Comparison of ENCODE assay signal across 18 cellular contexts in the genomic region with DNA sequence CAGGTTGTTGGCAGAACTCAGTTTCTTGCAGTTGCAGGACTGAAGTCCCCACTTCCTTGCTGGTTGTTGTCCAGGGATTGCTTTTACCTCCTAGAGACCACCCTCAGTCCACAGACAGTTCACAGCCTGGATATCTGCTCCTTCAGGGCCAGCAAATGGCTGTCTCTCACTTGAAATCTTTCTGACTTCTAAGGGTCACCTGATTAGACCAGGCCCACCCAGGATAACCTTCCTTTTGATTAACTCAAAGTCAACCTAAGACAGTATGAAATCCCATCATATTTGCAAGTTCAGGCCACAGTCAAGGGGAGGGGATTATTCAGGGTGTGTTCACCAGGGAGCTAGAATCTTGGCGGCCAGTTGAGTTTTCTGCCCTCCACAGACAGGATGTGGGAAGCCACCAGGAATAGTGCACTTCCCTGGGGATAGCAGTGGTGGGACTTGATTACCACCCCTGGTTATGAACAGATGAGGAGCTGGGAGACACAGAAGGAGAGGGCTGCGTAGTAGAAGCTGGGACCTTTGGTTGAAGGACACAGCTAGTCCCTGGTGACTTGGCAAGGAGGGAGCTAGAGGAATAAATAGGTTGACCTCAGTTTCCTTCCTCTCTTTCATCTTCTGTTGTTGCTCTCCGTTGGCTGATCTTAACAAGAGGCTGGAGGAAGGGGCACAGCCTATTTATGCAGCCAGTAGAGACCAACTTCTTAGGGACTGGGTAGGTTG. TPM values are rescaled to one million over a fixed set of nuclear protein-coding genes. Genes with fewer than 3 reads are reported as not detected.
A peak's percentile ranks its signal among the peaks of the same experiment; 100 is the strongest.
DNase-seq lines count a peak whose midpoint lies in the region; ATAC-seq, FAIRE-seq and TF ChIP-seq lines count a peak whose summit lies in the region.
"Had no signal": no experiment of that assay in that cellular context is flagged by ENCODE, and none has a peak within 500 bp of the region (broad histone marks: within the 10 kb centered on the region; RNA-seq: fewer than 3 reads in every experiment).

No MANE protein-coding gene starts in this region.

- no peaks in the 10 kb centered on the region for H3K36me3 ChIP-seq in CD8-positive, alpha-beta memory T cell (ENCODE audit: insufficient read depth, low read length)
- H3K36me3 ChIP-seq in K562 (ENCODE audit: control insufficient read depth, insufficient read depth, low read length): no peaks in the 10 kb centered on the region
- H3K36me3 ChIP-seq: lower lobe of right lung had no signal

- peaks cover 28% of the 10 kb centered on the region for H3K4me1 Mint-ChIP-seq in activated T-cell treated with anti-CD3 and anti-CD28 coated beads, Interleukin-2, amount 50 U/mL, for 72 hours (ENCODE audit: low read depth)
- peaks cover 62 to 94% (median 88%) of the 10 kb centered on the region in 3 donors for H3K4me1 Mint-ChIP-seq in CD8-positive, alpha-beta memory T cell
- peaks cover 69% of the 10 kb centered on the region for H3K4me1 Mint-ChIP-seq in stimulated activated effector memory CD8-positive, alpha-beta T cell treated with anti-CD3 and anti-CD28 coated beads, Interleukin-12 subunit alpha, Interleukin-12 subunit beta, amount 100 ng/mL, for 72 hours
- H3K4me1 Mint-ChIP-seq in stimulated activated memory B cell treated with anti-CD40 and anti-IgM and Interleukin-4, amounts not matched to agents 10 μg/mL and 1 μg/mL and 100 μg/mL, for 72 hours: peaks cover 36% of the 10 kb centered on the region

- TF ChIP-seq POLR2A in K562 (conservative IDR thresholded peaks at IDR 0.05): no peak

- peaks cover 3 to 10% of the 10 kb centered on the region in 2 donors for H3K36me3 Mint-ChIP-seq in activated T-cell treated with anti-CD3 and anti-CD28 coated beads, Interleukin-2, amount 50 U/mL, for 72 hours (ENCODE audit: insufficient read depth in 2 of 2)
- H3K36me3 Mint-ChIP-seq in CD8-positive, alpha-beta memory T cell: peaks cover 14 to 73% (median 15%) of the 10 kb centered on the region in 3 donors
- H3K36me3 Mint-ChIP-seq in stimulated activated effector memory CD8-positive, alpha-beta T cell treated with anti-CD3 and anti-CD28 coated beads, Interleukin-12 subunit alpha, Interleukin-12 subunit beta, amount 100 ng/mL, for 72 hours: peaks cover 21% of the 10 kb centered on the region
- peaks cover 48% of the 10 kb centered on the region for H3K36me3 Mint-ChIP-seq in stimulated activated memory B cell treated with anti-CD40 and anti-IgM and Interleukin-4, amounts not matched to agents 10 μg/mL and 1 μg/mL and 100 μg/mL, for 72 hours

- no peak for DNase-seq in activated T-cell treated with anti-CD3 and anti-CD28 coated beads, Interleukin-2, amount 50 U/mL, for 72 hours
- no peak for DNase-seq in activated T-cell treated with anti-CD3 and anti-CD28 coated beads for 4 hours
- DNase-seq in CD8-positive, alpha-beta memory T cell: no peak
- no peak for DNase-seq in K562 (ENCODE audit: extremely low read depth in 1 of 4, low spot score in 3 of 4)
- no peak for DNase-seq in stimulated activated effector memory CD8-positive, alpha-beta T cell treated with anti-CD3 and anti-CD28 coated beads, Interleukin-12 subunit alpha, Interleukin-12 subunit beta, amount 100 ng/mL, for 72 hours (ENCODE audit: low spot score in 2 of 2)
- DNase-seq in dedifferentiated amniotic fluid mesenchymal stem cell (ENCODE audit: extremely low spot score): no peak
- DNase-seq: ACHN; activated CD4-positive, alpha-beta T cell treated with anti-CD3 and anti-CD28 coated beads for 36 hours; KG1; lower lobe of right lung; NCI-H1436; NCI-H2107; PC-9; SHP77; sigmoid colon had no signal

- WGBS in K562 (ENCODE audit: insufficient coverage, low coverage, missing lambda C conversion rate): 36% methylated on average over 3 of the region's 3 CpGs

- CTCF ChIA-PET in CD8-positive, alpha-beta memory T cell (lab: Charles Lee): no interaction called here
- CTCF ChIA-PET in K562 (lab: Yijun Ruan, JAX; ENCODE audit: low intra/inter-chr PET ratio): no interaction called here

- no peak for TF ChIP-seq RAD21 in K562 (CRISPR knock-in tag; conservative IDR thresholded peaks at IDR 0.05 in 1 of 2, IDR thresholded peaks at IDR 0.05 in 1 of 2)

- no peak for TF ChIP-seq CTCF in K562 (IDR thresholded peaks at IDR 0.05 in 2 of 3, conservative IDR thresholded peaks at IDR 0.05 in 1 of 3; ENCODE audit: insufficient read depth in 2 of 3, low read depth in 1 of 3, low read length in 3 of 3)

- ATAC-seq in activated T-cell treated with anti-CD3 and anti-CD28 coated beads, Interleukin-2, amount 50 U/mL, for 72 hours (replicated peaks in 1 of 2): no peak
- no peak for ATAC-seq in K562
- no peak for ATAC-seq in stimulated activated effector memory CD8-positive, alpha-beta T cell treated with anti-CD3 and anti-CD28 coated beads, Interleukin-12 subunit alpha, Interleukin-12 subunit beta, amount 100 ng/mL, for 72 hours
- no peak for ATAC-seq in stimulated activated memory B cell treated with anti-CD40 and anti-IgM and Interleukin-4, amounts not matched to agents 10 μg/mL and 1 μg/mL and 100 μg/mL, for 72 hours
- ATAC-seq: activated CD4-positive, alpha-beta T cell treated with anti-CD3 and anti-CD28 coated beads for 36 hours; lower lobe of right lung had no signal

- intact Hi-C loops in K562 (cut with micrococcal nuclease): no loop called here

- no peaks in the 10 kb centered on the region for H3K9me1 ChIP-seq in K562 (ENCODE audit: control insufficient read depth, insufficient read depth, low read length)

- H3K27ac Mint-ChIP-seq in activated T-cell treated with anti-CD3 and anti-CD28 coated beads, Interleukin-2, amount 50 U/mL, for 72 hours: peak overlapping the region; percentile 20
- H3K27ac Mint-ChIP-seq in CD8-positive, alpha-beta memory T cell: peak overlapping the region; percentile 25 to 91 (median 67)
- H3K27ac Mint-ChIP-seq in stimulated activated effector memory CD8-positive, alpha-beta T cell treated with anti-CD3 and anti-CD28 coated beads, Interleukin-12 subunit alpha, Interleukin-12 subunit beta, amount 100 ng/mL, for 72 hours: peak overlapping the region; percentile 85
- no peak overlapping the region for H3K27ac Mint-ChIP-seq in stimulated activated memory B cell treated with anti-CD40 and anti-IgM and Interleukin-4, amounts not matched to agents 10 μg/mL and 1 μg/mL and 100 μg/mL, for 72 hours
- H3K27ac Mint-ChIP-seq: activated CD4-positive, alpha-beta T cell treated with anti-CD3 and anti-CD28 coated beads for 36 hours; progenitor cell of endocrine pancreas had no signal

- in situ Hi-C loops in K562 (cut with MboI): no loop called here

- H3K9me3 Mint-ChIP-seq in activated T-cell treated with anti-CD3 and anti-CD28 coated beads, Interleukin-2, amount 50 U/mL, for 72 hours: no peaks in the 10 kb centered on the region
- H3K9me3 Mint-ChIP-seq in CD8-positive, alpha-beta memory T cell: peaks cover 0 to 6% (median 0%) of the 10 kb centered on the region in 5 donors
- H3K9me3 Mint-ChIP-seq in stimulated activated effector memory CD8-positive, alpha-beta T cell treated with anti-CD3 and anti-CD28 coated beads, Interleukin-12 subunit alpha, Interleukin-12 subunit beta, amount 100 ng/mL, for 72 hours: no peaks in the 10 kb centered on the region
- H3K9me3 Mint-ChIP-seq in stimulated activated memory B cell treated with anti-CD40 and anti-IgM and Interleukin-4, amounts not matched to agents 10 μg/mL and 1 μg/mL and 100 μg/mL, for 72 hours: peaks cover 3% of the 10 kb centered on the region

- no peaks in the 10 kb centered on the region for H3K9me3 ChIP-seq in CD8-positive, alpha-beta memory T cell (ENCODE audit: low read length)
- H3K9me3 ChIP-seq in K562 (replicated peaks; ENCODE audit: control insufficient read depth, insufficient read depth, low read depth, low read length): no peaks in the 10 kb centered on the region
- H3K9me3 ChIP-seq: lower lobe of right lung, sigmoid colon had no signal

- BruUV-seq in K562 (replicated peaks; lab: Mats Ljungman, UMichigan): no TSS peak

- H3K79me2 ChIP-seq in K562 (ENCODE audit: control insufficient read depth, insufficient read depth, low read length): no peaks in the 10 kb centered on the region

- 0 out of 2 replicates have a peak, but pooled peaks cover 4% of the 10 kb centered on the region for H4K20me1 ChIP-seq in K562 (replicated peaks; ENCODE audit: control insufficient read depth, insufficient read depth, low read length)

- no peaks in the 10 kb centered on the region for H3K27me3 Mint-ChIP-seq in activated T-cell treated with anti-CD3 and anti-CD28 coated beads, Interleukin-2, amount 50 U/mL, for 72 hours (ENCODE audit: low read depth)
- H3K27me3 Mint-ChIP-seq in CD8-positive, alpha-beta memory T cell: no peaks in the 10 kb centered on the region
- H3K27me3 Mint-ChIP-seq in stimulated activated memory B cell treated with anti-CD40 and anti-IgM and Interleukin-4, amounts not matched to agents 10 μg/mL and 1 μg/mL and 100 μg/mL, for 72 hours: no peaks in the 10 kb centered on the region
- H3K27me3 Mint-ChIP-seq: activated CD4-positive, alpha-beta T cell treated with anti-CD3 and anti-CD28 coated beads for 36 hours; progenitor cell of endocrine pancreas had no signal

- no peaks in the 10 kb centered on the region for H3K27me3 ChIP-seq in CD8-positive, alpha-beta memory T cell (ENCODE audit: insufficient read depth, low read length, poor library complexity, severe bottlenecking)
- no peaks in the 10 kb centered on the region for H3K27me3 ChIP-seq in K562 (ENCODE audit: control insufficient read depth in 2 of 2, insufficient read depth in 2 of 2, low read length in 2 of 2)
- H3K27me3 ChIP-seq: sigmoid colon had no signal

- no peak overlapping the region for H3K4me2 ChIP-seq in K562 (ENCODE audit: insufficient read depth, low read length)
- H3K4me2 ChIP-seq: PC-9 had no signal

- H2AFZ ChIP-seq in K562 (ENCODE audit: low read depth, low read length): no peak overlapping the region
- H2AFZ ChIP-seq: PC-9 had no signal

- H3K9ac ChIP-seq in K562 (ENCODE audit: insufficient read depth in 1 of 2, low read depth in 2 of 2, low read length in 2 of 2): no peak overlapping the region

- H3K4me3 Mint-ChIP-seq in activated T-cell treated with anti-CD3 and anti-CD28 coated beads, Interleukin-2, amount 50 U/mL, for 72 hours: no peak overlapping the region
- peak overlapping the region; percentile 31 to 72 (median 69) for H3K4me3 Mint-ChIP-seq in CD8-positive, alpha-beta memory T cell
- H3K4me3 Mint-ChIP-seq in stimulated activated effector memory CD8-positive, alpha-beta T cell treated with anti-CD3 and anti-CD28 coated beads, Interleukin-12 subunit alpha, Interleukin-12 subunit beta, amount 100 ng/mL, for 72 hours: peak overlapping the region; percentile 23
- no peak overlapping the region for H3K4me3 Mint-ChIP-seq in stimulated activated memory B cell treated with anti-CD40 and anti-IgM and Interleukin-4, amounts not matched to agents 10 μg/mL and 1 μg/mL and 100 μg/mL, for 72 hours
- H3K4me3 Mint-ChIP-seq: activated CD4-positive, alpha-beta T cell treated with anti-CD3 and anti-CD28 coated beads for 36 hours had no signal

- POLR2A ChIA-PET in CD8-positive, alpha-beta memory T cell (lab: Charles Lee): no interaction called here
- POLR2A ChIA-PET in K562 (lab: Yijun Ruan, JAX): interaction anchor here (0.6 kb wide), 1 partner anchor 691 kb away, joined by 3 read pairs; no protein-coding TSS in a partner anchor

- H3K4me1 ChIP-seq in CD8-positive, alpha-beta memory T cell (ENCODE audit: insufficient read depth, low read length): peaks cover 28% of the 10 kb centered on the region
- peaks cover 0 to 3% of the 10 kb centered on the region in 2 experiments; a peak in 1 of 5 replicates for H3K4me1 ChIP-seq in K562 (replicated peaks in 1 of 2; ENCODE audit: control insufficient read depth in 2 of 2, insufficient read depth in 2 of 2, low read length in 2 of 2)
- H3K4me1 ChIP-seq: sigmoid colon had no signal

- no peak overlapping the region for H3K27ac ChIP-seq in CD8-positive, alpha-beta memory T cell (ENCODE audit: low read depth, low read length)
- H3K27ac ChIP-seq in K562 (ENCODE audit: extremely low read depth, low read depth, low read length): no peak overlapping the region
- H3K27ac ChIP-seq: lower lobe of right lung, PC-9, sigmoid colon had no signal

- no peak overlapping the region for H3K4me3 ChIP-seq in CD8-positive, alpha-beta memory T cell (ENCODE audit: low read length)
- H3K4me3 ChIP-seq in K562: no peak overlapping the region
- H3K4me3 ChIP-seq: lower lobe of right lung, PC-9, sigmoid colon had no signal

- TF ChIP-seq EP300 in K562 (IDR thresholded peaks at IDR 0.05; ENCODE audit: low read length): no peak

- FAIRE-seq in K562 (lab: Jason Lieb, UNC): no peak
- FAIRE-seq: keratinocyte had no signal

RNA-seq across cellular contexts. Expression of gene MIAT, which starts 33.4 kb away (rescaled TPM):
- total RNA-seq in activated T-cell treated with anti-CD3 and anti-CD28 coated beads, Interleukin-2, amount 50 U/mL, for 72 hours: 100 to 1,000 TPM in 1 of 2 donors, 10 to 100 TPM in 1; 65.9 to 113 TPM
- total RNA-seq in CD8-positive, alpha-beta memory T cell: 10 to 100 TPM; 52.2 to 57.5 TPM
- polyA plus RNA-seq in CD8-positive, alpha-beta memory T cell: 3.9 TPM
- 3.3 and 4.4 TPM in 2 replicates for total RNA-seq in K562 (2011; cell fraction: chromatin; rRNA removed; ENCODE audit: low replicate concordance)
- total RNA-seq in K562 (2011; cell fraction: nucleolus; rRNA removed): 2.5 TPM in 2 replicates
- 4.2 and 6.1 TPM in 2 replicates for total RNA-seq in K562 (2011; cell fraction: nucleoplasm; rRNA removed)
- total RNA-seq in K562 (2014; rRNA removed): 0.24 and 0.32 TPM in 2 replicates
- 0.35 and 0.58 TPM in 2 replicates for total RNA-seq in K562 (2014; rRNA removed; fragmentation: Illumina TruSeq; extraction: Trizol)
- 0.30 and 0.58 TPM in 2 replicates for total RNA-seq in K562 (2015; rRNA removed; fragmentation: Illumina TruSeq; extraction: Trizol)
- 0.63 and 0.93 TPM in 2 replicates for total RNA-seq in K562 (2021)
- 0.55 and 0.63 TPM in 2 replicates for polyA plus RNA-seq in K562 (2011; rRNA removed)
- polyA plus RNA-seq in K562 (2011; cell fraction: cytosol; rRNA removed): 0.21 and 0.40 TPM in 2 replicates
- polyA plus RNA-seq in K562 (2011; cell fraction: nucleus; rRNA removed): 2.2 and 2.7 TPM in 2 replicates
- polyA plus RNA-seq in K562 (2012): 0.68 and 0.78 TPM in 2 replicates
- 0.19 and 0.39 TPM in 2 replicates for polyA plus RNA-seq in K562 (2014; fragmentation: Illumina TruSeq; extraction: Trizol)
- under 1 TPM; 0.03 to 0.04 TPM for polyA plus RNA-seq in K562 (2014; fragmentation: Nextera tagmentation; extraction: Ambion mirVana)
- polyA plus RNA-seq in K562 (2014; rRNA removed): 0.34 and 0.61 TPM in 2 replicates
- polyA minus RNA-seq in K562 (2011; rRNA and poly(A)+ RNA removed): 0.95 and 1.1 TPM in 2 replicates
- not detected in 2 replicates for polyA minus RNA-seq in K562 (2011; cell fraction: cytosol; rRNA and poly(A)+ RNA removed)
- 1.6 TPM in 2 replicates for polyA minus RNA-seq in K562 (2011; cell fraction: nucleus; rRNA and poly(A)+ RNA removed)

Comparison
In these comparisons a context has a peak if more than half of its experiments do, and no peak if none do; other contexts are left out.
1. H3K4me3 Mint-ChIP-seq: peak in CD8-positive, alpha-beta memory T cell (7 of 7) and stimulated activated effector memory CD8-positive, alpha-beta T cell treated with anti-CD3 and anti-CD28 coated beads, Interleukin-12 subunit alpha, Interleukin-12 subunit beta, amount 100 ng/mL, for 72 hours (single experiment); none in activated T-cell treated with anti-CD3 and anti-CD28 coated beads, Interleukin-2, amount 50 U/mL, for 72 hours (0 of 2) and stimulated activated memory B cell treated with anti-CD40 and anti-IgM and Interleukin-4, amounts not matched to agents 10 μg/mL and 1 μg/mL and 100 μg/mL, for 72 hours (single experiment).
2. RNA of gene MIAT, which starts 33.4 kb away (total RNA-seq): 65.9 to 113 TPM in activated T-cell treated with anti-CD3 and anti-CD28 coated beads, Interleukin-2, amount 50 U/mL, for 72 hours and 52.2 to 57.5 TPM in CD8-positive, alpha-beta memory T cell; 0.24 to 6.1 TPM in K562; every median in the first group is over 4 times any median in the second.